Comparison of ENCODE assay signal across 20 cellular contexts in genomic region chr4:121217385-121217784, GRCh38. TPM values are rescaled to one million over a fixed set of nuclear protein-coding genes. Genes with fewer than 3 reads are reported as not detected.
DNase-seq lines count a peak whose midpoint lies in the region; ATAC-seq and TF ChIP-seq lines count a peak whose summit lies in the region.
"Had no signal": no experiment of that assay in that cellular context is flagged by ENCODE, and none has a peak within 500 bp of the region (broad histone marks: within the 10 kb centered on the region; RNA-seq: fewer than 3 reads in every experiment).

No MANE protein-coding gene starts in this region.

- DNase-seq in GM04503 (ENCODE audit: low read depth), result peak; percentile 63
- DNase-seq in brain microvascular endothelial cell, result peak; percentile 2
- no peak for DNase-seq in left lung
- no peak for DNase-seq in T-helper 17 cell
- DNase-seq in activated gamma-delta T cell treated with Interleukin-2 at 50 U/mL for 16 hours, result no peak
- no peak for DNase-seq in ureter (ENCODE audit: low spot score)
- DNase-seq: ACHN; activated CD4-positive, alpha-beta T cell treated with anti-CD3 and anti-CD28 coated beads for 1 hour; activated naive CD4-positive, alpha-beta T cell; Calu3; erythroblast; GDM1; H9; ovary; small intestine; tibial artery had no signal

- H3K4me1 Mint-ChIP-seq in T-helper 17 cell, result peaks cover 2% of the 10 kb centered on the region

- in situ Hi-C loops in brain microvascular endothelial cell (cut with HindIII; ENCODE audit: low pct_ligation_motif_present, low sequenced_read_pairs), result no loop called here

- ATAC-seq in left lung (peak; percentile 62), T-helper 17 cell (no peak), HG03097 (IDR thresholded peaks at IDR 0.05; ENCODE audit: low FRiP score, unreplicated experiment) (no peak)
- ATAC-seq: left lobe of liver had no signal

- H3K27ac Mint-ChIP-seq in T-helper 17 cell, result no peak overlapping the region
- H3K27ac Mint-ChIP-seq: dendritic cell treated with granulocyte-macrophage colony-stimulating factor and Interleukin-4, amounts not matched to agents 40 ng/mL and 50 ng/mL, for 4 days; H9 had no signal

- no peak overlapping the region for H3K4me3 ChIP-seq in ACC112 (ENCODE audit: low read depth, low read length)
- H3K4me3 ChIP-seq in brain microvascular endothelial cell (ENCODE audit: low read depth, low read length), result no peak overlapping the region
- no peak overlapping the region for H3K4me3 ChIP-seq in left lung
- H3K4me3 ChIP-seq: ovary, tibial artery had no signal

- H3K27me3 ChIP-seq in ACC112 (ENCODE audit: insufficient read depth, low read length) (no peaks in the 10 kb centered on the region), brain microvascular endothelial cell (replicated peaks) (no peaks in the 10 kb centered on the region), left lung (no peaks in the 10 kb centered on the region)
- H3K27me3 ChIP-seq: ovary had no signal

- TF ChIP-seq CTCF in brain microvascular endothelial cell (IDR thresholded peaks at IDR 0.05; ENCODE audit: low read depth, low read length, missing control alignments), result no peak
- TF ChIP-seq CTCF in left lung (IDR thresholded peaks at IDR 0.05), result no peak

- H3K79me2 ChIP-seq in ACC112 (ENCODE audit: control insufficient read depth, insufficient read depth, low read length, unreplicated experiment), result no peaks in the 10 kb centered on the region

- H3K36me3 Mint-ChIP-seq in T-helper 17 cell (ENCODE audit: low read depth), result no peaks in the 10 kb centered on the region

- H3K9me3 ChIP-seq in left lung, result no peaks in the 10 kb centered on the region
- H3K9me3 ChIP-seq in T-helper 17 cell (ENCODE audit: control insufficient read depth, low read length, poor library complexity, severe bottlenecking), result no peaks in the 10 kb centered on the region
- H3K9me3 ChIP-seq: ovary, tibial artery had no signal

- H3K4me3 Mint-ChIP-seq in T-helper 17 cell, result no peak overlapping the region
- H3K4me3 Mint-ChIP-seq: dendritic cell treated with granulocyte-macrophage colony-stimulating factor and Interleukin-4, amounts not matched to agents 40 ng/mL and 50 ng/mL, for 4 days; H9 had no signal

- H3K27ac ChIP-seq in ACC112 (ENCODE audit: low read depth, low read length) (no peak overlapping the region), brain microvascular endothelial cell (no peak overlapping the region), left lung (no peak overlapping the region)
- H3K27ac ChIP-seq: ovary, tibial artery had no signal

- intact Hi-C loops in left lung (cut with DNase I), result no loop called here

- H3K36me3 ChIP-seq in ACC112 (ENCODE audit: insufficient read depth, low read length) (no peaks in the 10 kb centered on the region), brain microvascular endothelial cell (replicated peaks) (no peaks in the 10 kb centered on the region), left lung (no peaks in the 10 kb centered on the region)
- H3K36me3 ChIP-seq: ovary, tibial artery had no signal

- H3K4me1 ChIP-seq in ACC112 (ENCODE audit: control insufficient read depth, insufficient read depth, low read length, unreplicated experiment), result peaks cover 8% of the 10 kb centered on the region
- H3K4me1 ChIP-seq in left lung, result peaks cover 0 to 3% of the 10 kb centered on the region in 2 donors
- H3K4me1 ChIP-seq: tibial artery had no signal

- H2AFZ ChIP-seq in ACC112 (ENCODE audit: low read length, unreplicated experiment), result peak overlapping the region; percentile 0

- H3K27me3 Mint-ChIP-seq in T-helper 17 cell, result no peaks in the 10 kb centered on the region

RNA-seq across cellular contexts. Expression of gene TNIP3, which starts 53.3 kb away (rescaled TPM):
- total RNA-seq in left lung (1 to 10 TPM in 1 of 2 donors, under 1 TPM in 1; 0.99 to 8.8 TPM), T-helper 17 cell (under 1 TPM; 0.12 to 0.47 TPM), ureter (0.49 TPM)
- total RNA-seq: Calu3, H9, left lobe of liver had no signal

Comparison
In these comparisons a context has a peak if more than half of its experiments do, and no peak if none do; other contexts are left out.
1. DNase-seq: peak in GM04503 (single experiment) and brain microvascular endothelial cell (single experiment); none in left lung (0 of 2), T-helper 17 cell (0 of 3), activated gamma-delta T cell treated with Interleukin-2 at 50 U/mL for 16 hours (single experiment) and ureter (single experiment).